In the genomic region with DNA sequence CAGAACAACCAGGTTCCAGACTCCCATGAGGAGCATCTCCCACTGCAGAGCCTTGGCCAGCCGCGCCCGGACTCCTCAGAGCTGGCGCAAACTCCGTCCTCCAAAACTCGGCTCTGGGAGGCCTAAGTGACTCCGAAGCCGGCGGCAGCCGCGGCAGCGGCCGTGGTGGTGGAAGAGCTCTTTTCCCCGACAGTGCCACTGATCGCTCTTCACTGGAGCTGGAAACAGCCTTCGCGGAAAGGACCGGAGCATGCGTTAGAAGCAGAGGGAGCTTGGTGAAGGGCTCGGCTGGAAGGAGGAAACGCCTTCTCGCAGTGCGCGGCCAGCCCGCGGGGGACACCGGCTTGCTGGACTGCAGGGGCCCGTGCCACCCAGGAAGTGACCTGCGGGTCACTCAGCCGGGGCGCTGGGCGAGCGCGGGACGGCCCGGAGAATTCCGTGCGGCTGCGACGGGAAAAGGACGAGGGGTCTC, we compare ENCODE assay signal across 10 cellular contexts. TPM values are rescaled to one million over a fixed set of nuclear protein-coding genes. Genes with fewer than 3 reads are reported as not detected.
DNase-seq lines count a peak whose midpoint lies in the region; ATAC-seq and TF ChIP-seq lines count a peak whose summit lies in the region.
"Had no signal": no experiment of that assay in that cellular context is flagged by ENCODE, and none has a peak within 500 bp of the region (broad histone marks: within the 10 kb centered on the region; RNA-seq: fewer than 3 reads in every experiment).

No MANE protein-coding gene starts in this region.

- peaks cover 19 to 37% of the 10 kb centered on the region in 2 donors for H3K4me1 Mint-ChIP-seq in natural killer cell treated with Interleukin-12 subunit alpha and Interleukin-12 subunit beta and Interleukin-15 and Interleukin-18, amount 100 ng/mL, for 72 hours (ENCODE audit: low read depth in 2 of 2)

- CTCF ChIA-PET in A673 (lab: Charles Lee) = no interaction called here

- TF ChIP-seq CTCF in A673 (conservative IDR thresholded peaks at IDR 0.05; ENCODE audit: low read depth, low read length) (no peak), colonic mucosa (IDR thresholded peaks at IDR 0.05) (no peak)

- no peaks in the 10 kb centered on the region for H3K4me1 ChIP-seq in A673 (ENCODE audit: insufficient read depth, low read length, poor library complexity, severe bottlenecking)
- no peaks in the 10 kb centered on the region for H3K4me1 ChIP-seq in colonic mucosa
- H3K4me1 ChIP-seq: foreskin keratinocyte had no signal

- peak; percentile 19 for DNase-seq in A673 (ENCODE audit: low spot score)
- peak; percentile 44 for DNase-seq in GM03348 (ENCODE audit: low spot score)
- DNase-seq in colonic mucosa = peak; percentile 52
- no peak for DNase-seq in natural killer cell treated with Interleukin-12 subunit alpha and Interleukin-12 subunit beta and Interleukin-15 and Interleukin-18, amount 100 ng/mL, for 72 hours (ENCODE audit: low spot score)
- no peak for DNase-seq in midbrain (lab: John Stamatoyannopoulos, UW)
- no peak for DNase-seq in NCI-H146 (lab: John Stamatoyannopoulos, UW)
- DNase-seq in KG1 (lab: John Stamatoyannopoulos, UW) = no peak
- DNase-seq: foreskin keratinocyte, NCI-H82 had no signal

- H3K36me3 ChIP-seq in A673 (ENCODE audit: insufficient read depth, low read length, poor library complexity, severe bottlenecking) (no peaks in the 10 kb centered on the region), colonic mucosa (no peaks in the 10 kb centered on the region)

- intact Hi-C loops in A673 (cut with micrococcal nuclease; ENCODE audit: unreplicated experiment) = loop anchor here (5.0 kb wide), 1 partner anchor 567 kb away; no protein-coding TSS in a partner anchor
- intact Hi-C loops in colonic mucosa (cut with DNase I) = no loop called here

- no peaks in the 10 kb centered on the region for H3K36me3 Mint-ChIP-seq in natural killer cell treated with Interleukin-12 subunit alpha and Interleukin-12 subunit beta and Interleukin-15 and Interleukin-18, amount 100 ng/mL, for 72 hours

- H3K9me3 Mint-ChIP-seq in natural killer cell treated with Interleukin-12 subunit alpha and Interleukin-12 subunit beta and Interleukin-15 and Interleukin-18, amount 100 ng/mL, for 72 hours = no peaks in the 10 kb centered on the region

- H3K4me3 ChIP-seq in A673 (ENCODE audit: low read depth, low read length, poor library complexity, severe bottlenecking) (no peak overlapping the region), colonic mucosa (peak overlapping the region; percentile 32)

- no peak overlapping the region for H3K27ac Mint-ChIP-seq in natural killer cell treated with Interleukin-12 subunit alpha and Interleukin-12 subunit beta and Interleukin-15 and Interleukin-18, amount 100 ng/mL, for 72 hours

- H3K27ac ChIP-seq in A673 (ENCODE audit: low read depth, low read length, poor library complexity, severe bottlenecking) (no peak overlapping the region), colonic mucosa (peak overlapping the region; percentile 92)
- H3K27ac ChIP-seq: foreskin keratinocyte had no signal

- H3K27me3 ChIP-seq in A673 (replicated peaks; ENCODE audit: insufficient read depth, low read depth, low read length, poor library complexity) = peaks cover 94% of the 10 kb centered on the region
- H3K27me3 ChIP-seq in colonic mucosa = peaks cover 4% of the 10 kb centered on the region

- ATAC-seq in natural killer cell treated with Interleukin-12 subunit alpha and Interleukin-12 subunit beta and Interleukin-15 and Interleukin-18, amount 100 ng/mL, for 72 hours = no peak
- no peak for ATAC-seq in HG02759 (IDR thresholded peaks at IDR 0.05; ENCODE audit: unreplicated experiment)
- ATAC-seq: foreskin keratinocyte had no signal

- H3K9me3 ChIP-seq in A673 (ENCODE audit: low read depth, low read length, poor library complexity, severe bottlenecking) (no peaks in the 10 kb centered on the region), colonic mucosa (no peaks in the 10 kb centered on the region)

- peak overlapping the region; percentile 66 to 93 for H3K9ac ChIP-seq in colonic mucosa (ENCODE audit: low read depth in 2 of 2, low read length in 2 of 2)

- POLR2A ChIA-PET in A673 (lab: Charles Lee; ENCODE audit: low non-redundant PET) = no interaction called here

- peaks cover 79 to 91% of the 10 kb centered on the region in 2 donors for H3K27me3 Mint-ChIP-seq in natural killer cell treated with Interleukin-12 subunit alpha and Interleukin-12 subunit beta and Interleukin-15 and Interleukin-18, amount 100 ng/mL, for 72 hours

- peak overlapping the region; percentile 42 for H3K4me3 Mint-ChIP-seq in natural killer cell treated with Interleukin-12 subunit alpha and Interleukin-12 subunit beta and Interleukin-15 and Interleukin-18, amount 100 ng/mL, for 72 hours

- BruUV-seq in A673 (replicated peaks; lab: Mats Ljungman, UMichigan) = no TSS peak

RNA-seq across cellular contexts. Expression of gene HOXA13, which starts 5.0 kb away (rescaled TPM):
- not detected in 2 replicates for total RNA-seq in A673 (2021)
- 10 to 100 TPM; 22.7 to 33.8 TPM for total RNA-seq in colonic mucosa
- not detected for total RNA-seq in natural killer cell treated with Interleukin-12 subunit alpha and Interleukin-12 subunit beta and Interleukin-15 and Interleukin-18, amount 100 ng/mL, for 72 hours
- total RNA-seq: foreskin keratinocyte had no signal

RNA-seq across cellular contexts. Expression of gene HOXA11, which starts 19.9 kb away (rescaled TPM):
- total RNA-seq in A673 (2021) (not detected in 2 replicates), colonic mucosa (1 to 10 TPM; 2.9 to 3.7 TPM)
- total RNA-seq in natural killer cell treated with Interleukin-12 subunit alpha and Interleukin-12 subunit beta and Interleukin-15 and Interleukin-18, amount 100 ng/mL, for 72 hours = under 1 TPM; 0.20 to 0.76 TPM

RNA-seq across cellular contexts. Expression of gene HOXA10, which starts 30.8 kb away (rescaled TPM):
- total RNA-seq in A673 (2021) (not detected in 2 replicates), colonic mucosa (10 to 100 TPM; 25.4 to 26.0 TPM)
- total RNA-seq in natural killer cell treated with Interleukin-12 subunit alpha and Interleukin-12 subunit beta and Interleukin-15 and Interleukin-18, amount 100 ng/mL, for 72 hours = 1 to 10 TPM in 1 of 2 donors, under 1 TPM in 1; 0.88 to 1.3 TPM

RNA-seq across cellular contexts. Expression of gene EVX1, which starts 37.7 kb away (rescaled TPM):
- not detected in 2 replicates for total RNA-seq in A673 (2021)
- 1 to 10 TPM in 1 of 2 donors, under 1 TPM in 1; 0.32 to 1.5 TPM for total RNA-seq in colonic mucosa
- not detected for total RNA-seq in natural killer cell treated with Interleukin-12 subunit alpha and Interleukin-12 subunit beta and Interleukin-15 and Interleukin-18, amount 100 ng/mL, for 72 hours
- total RNA-seq: foreskin keratinocyte had no signal

RNA-seq across cellular contexts. Expression of gene HOXA9, which starts 39.5 kb away (rescaled TPM):
- not detected in 2 replicates for total RNA-seq in A673 (2021)
- 10 to 100 TPM; 19.5 to 22.1 TPM for total RNA-seq in colonic mucosa
- total RNA-seq in natural killer cell treated with Interleukin-12 subunit alpha and Interleukin-12 subunit beta and Interleukin-15 and Interleukin-18, amount 100 ng/mL, for 72 hours = 1 to 10 TPM in 1 of 2 donors, not detected in 1; 2.4 TPM

Comparison
In these comparisons a context has a peak if more than half of its experiments do, and no peak if none do; other contexts are left out.
1. DNase-seq: peak in A673 (single experiment), GM03348 (single experiment) and colonic mucosa (single experiment); none in natural killer cell treated with Interleukin-12 subunit alpha and Interleukin-12 subunit beta and Interleukin-15 and Interleukin-18, amount 100 ng/mL, for 72 hours (single experiment), midbrain (single experiment), NCI-H146 (single experiment) and KG1 (single experiment).
2. RNA of gene HOXA13, which starts 5.0 kb away (total RNA-seq): 22.7 to 33.8 TPM in colonic mucosa; not detected in A673 and not detected in natural killer cell treated with Interleukin-12 subunit alpha and Interleukin-12 subunit beta and Interleukin-15 and Interleukin-18, amount 100 ng/mL, for 72 hours; every median in the first group is over 10 times any median in the second.
3. RNA of gene HOXA10, which starts 30.8 kb away (total RNA-seq): 25.4 to 26.0 TPM in colonic mucosa; 0.88 to 1.3 TPM in natural killer cell treated with Interleukin-12 subunit alpha and Interleukin-12 subunit beta and Interleukin-15 and Interleukin-18, amount 100 ng/mL, for 72 hours and not detected in A673; every median in the first group is over 10 times any median in the second.